ENCODE assay signal across 22 cellular contexts in genomic region chrX:30612250-30612655, GRCh38. TPM values are rescaled to one million over a fixed set of nuclear protein-coding genes. Genes with fewer than 3 reads are reported as not detected.
DNase-seq lines count a peak whose midpoint lies in the region; FAIRE-seq and TF ChIP-seq lines count a peak whose summit lies in the region.
"Had no signal": no experiment of that assay in that cellular context is flagged by ENCODE, and none has a peak within 500 bp of the region (broad histone marks: within the 10 kb centered on the region; RNA-seq: fewer than 3 reads in every experiment).

No MANE protein-coding gene starts in this region.

- H3K4me3 Mint-ChIP-seq in astrocyte (ENCODE audit: unreplicated experiment) (no peak overlapping the region), Caco-2 (ENCODE audit: unreplicated experiment) (no peak overlapping the region)
- H3K4me3 Mint-ChIP-seq: activated CD4-positive, alpha-beta T cell treated with anti-CD3 and anti-CD28 coated beads for 36 hours; activated T-helper 17 cell treated with anti-CD3 and anti-CD28 coated beads, Interleukin-2, amount 50 U/mL, for 72 hours; CD8-positive, alpha-beta memory T cell had no signal

- H3K4me1 Mint-ChIP-seq in astrocyte (ENCODE audit: low read depth, unreplicated experiment), result peaks cover 12% of the 10 kb centered on the region
- no peaks in the 10 kb centered on the region for H3K4me1 Mint-ChIP-seq in Caco-2 (ENCODE audit: low read depth, unreplicated experiment)
- H3K4me1 Mint-ChIP-seq: activated T-helper 17 cell treated with anti-CD3 and anti-CD28 coated beads, Interleukin-2, amount 50 U/mL, for 72 hours; CD8-positive, alpha-beta memory T cell had no signal

- no peak overlapping the region for H3K4me3 ChIP-seq in astrocyte (ENCODE audit: insufficient read depth, low read depth, low read length)
- peak overlapping the region; percentile 12 for H3K4me3 ChIP-seq in mononuclear cell (ENCODE audit: low read length)
- H3K4me3 ChIP-seq in Caco-2 (ENCODE audit: low read depth, low read length), result no peak overlapping the region
- H3K4me3 ChIP-seq: esophagus squamous epithelium, HAP-1, stomach had no signal

- H3K4me2 ChIP-seq in astrocyte (ENCODE audit: low read length), result no peak overlapping the region

- peak; percentile 73 for FAIRE-seq in astrocyte (lab: Jason Lieb, UNC)
- FAIRE-seq: K562, RCC 7860 had no signal

- intact Hi-C loops in Caco-2 (cut with micrococcal nuclease; ENCODE audit: unreplicated experiment), result no loop called here

- H3K79me2 ChIP-seq in astrocyte (ENCODE audit: insufficient read depth, low read length), result no peaks in the 10 kb centered on the region

- H3K9me3 ChIP-seq in astrocyte (ENCODE audit: insufficient read depth, low read depth, low read length) (no peaks in the 10 kb centered on the region), mononuclear cell (ENCODE audit: low read depth, low read length) (no peaks in the 10 kb centered on the region), Caco-2 (no peaks in the 10 kb centered on the region)
- H3K9me3 ChIP-seq: esophagus squamous epithelium, HAP-1, stomach had no signal

- H3K27me3 Mint-ChIP-seq in astrocyte (ENCODE audit: low read depth, unreplicated experiment), result no peaks in the 10 kb centered on the region
- no peaks in the 10 kb centered on the region for H3K27me3 Mint-ChIP-seq in Caco-2 (ENCODE audit: insufficient read depth, unreplicated experiment)
- H3K27me3 Mint-ChIP-seq: activated T-helper 17 cell treated with anti-CD3 and anti-CD28 coated beads, Interleukin-2, amount 50 U/mL, for 72 hours had no signal

- H3K36me3 Mint-ChIP-seq in astrocyte (ENCODE audit: low read depth, unreplicated experiment), result no peaks in the 10 kb centered on the region
- no peaks in the 10 kb centered on the region for H3K36me3 Mint-ChIP-seq in Caco-2 (ENCODE audit: insufficient read depth, unreplicated experiment)
- H3K36me3 Mint-ChIP-seq: CD8-positive, alpha-beta memory T cell had no signal

- BruUV-seq in Caco-2 (replicated peaks; lab: Mats Ljungman, UMichigan), result no TSS peak

- CTCF ChIA-PET in Caco-2 (lab: Charles Lee), result no interaction called here

- no peaks in the 10 kb centered on the region for H4K20me1 ChIP-seq in astrocyte (ENCODE audit: insufficient read depth, low read length)

- POLR2A ChIA-PET in Caco-2 (lab: Charles Lee), result no interaction called here

- H3K27ac Mint-ChIP-seq in astrocyte (ENCODE audit: unreplicated experiment), result no peak overlapping the region
- H3K27ac Mint-ChIP-seq in Caco-2 (ENCODE audit: unreplicated experiment), result no peak overlapping the region
- H3K27ac Mint-ChIP-seq: activated CD4-positive, alpha-beta T cell treated with anti-CD3 and anti-CD28 coated beads for 36 hours; activated T-helper 17 cell treated with anti-CD3 and anti-CD28 coated beads, Interleukin-2, amount 50 U/mL, for 72 hours; CD8-positive, alpha-beta memory T cell had no signal

- H2AFZ ChIP-seq in astrocyte (ENCODE audit: low read depth, low read length), result no peak overlapping the region

- DNase-seq in DMS53 treated with DMSO at 0.1 percent for 48 hours (lab: John Stamatoyannopoulos, UW; ENCODE audit: unreplicated experiment) (peak; percentile 25), NCI-H2081 (lab: John Stamatoyannopoulos, UW) (peak; percentile 23 to 72), astrocyte (ENCODE audit: low read depth) (no peak), amygdala (lab: John Stamatoyannopoulos, UW) (no peak), NCI-H526 treated with DMSO at 0.1 percent for 48 hours (lab: John Stamatoyannopoulos, UW) (no peak), Caco-2 (no peak)
- DNase-seq: activated CD4-positive, alpha-beta T cell treated with anti-CD3 and anti-CD28 coated beads for 36 hours; CD8-positive, alpha-beta memory T cell; EL; esophagus squamous epithelium; left ventricle myocardium superior; NCI-H1436; NCI-H526; stimulated activated CD4-positive, alpha-beta T cell treated with anti-CD3 and anti-CD28 coated beads, Interleukin-1b, Interleukin-23, amount 100 ng/mL, for 48 hours; stomach; T1000 had no signal

- no peaks in the 10 kb centered on the region for H3K4me1 ChIP-seq in astrocyte (ENCODE audit: insufficient read depth, low read length)
- peaks cover 5% of the 10 kb centered on the region for H3K4me1 ChIP-seq in mononuclear cell (ENCODE audit: insufficient read depth, low read length)
- H3K4me1 ChIP-seq in Caco-2, result no peaks in the 10 kb centered on the region
- H3K4me1 ChIP-seq: stomach had no signal

- TF ChIP-seq CTCF in astrocyte (IDR thresholded peaks at IDR 0.05; ENCODE audit: insufficient read depth, low read depth, low read length) (no peak), Caco-2 (IDR thresholded peaks at IDR 0.05; ENCODE audit: insufficient read depth in 1 of 2, low read depth in 1 of 2, low read length in 1 of 2, severe bottlenecking in 1 of 2, unreplicated experiment in 1 of 2) (no peak)

- no peak overlapping the region for H3K9ac ChIP-seq in astrocyte (ENCODE audit: low read length)

- H3K36me3 ChIP-seq in astrocyte (ENCODE audit: insufficient read depth, low read length), result no peaks in the 10 kb centered on the region
- no peaks in the 10 kb centered on the region for H3K36me3 ChIP-seq in Caco-2 (ENCODE audit: control insufficient read depth, insufficient read depth, low read length)
- H3K36me3 ChIP-seq: esophagus squamous epithelium, HAP-1, stomach had no signal

- H3K9me3 Mint-ChIP-seq in astrocyte (ENCODE audit: unreplicated experiment) (no peaks in the 10 kb centered on the region), Caco-2 (ENCODE audit: unreplicated experiment) (no peaks in the 10 kb centered on the region)
- H3K9me3 Mint-ChIP-seq: activated T-helper 17 cell treated with anti-CD3 and anti-CD28 coated beads, Interleukin-2, amount 50 U/mL, for 72 hours had no signal

- H3K27ac ChIP-seq in astrocyte (ENCODE audit: low read depth, low read length), result no peak overlapping the region

- H3K27me3 ChIP-seq in astrocyte (ENCODE audit: insufficient read depth, low read length) (no peaks in the 10 kb centered on the region), mononuclear cell (ENCODE audit: insufficient read depth, low read length) (no peaks in the 10 kb centered on the region), Caco-2 (replicated peaks; ENCODE audit: control insufficient read depth, insufficient read depth, low read length) (no peaks in the 10 kb centered on the region)
- H3K27me3 ChIP-seq: esophagus squamous epithelium, stomach had no signal

RNA-seq across cellular contexts. Expression of gene TASL, which starts 34.7 kb away (rescaled TPM):
- not detected in 2 replicates for total RNA-seq in astrocyte
- 16.9 TPM for total RNA-seq in mononuclear cell
- not detected in 2 replicates for total RNA-seq in Caco-2 (2022)
- total RNA-seq: osteoblast had no signal

RNA-seq across cellular contexts. Expression of gene GK, which starts 41.0 kb away (rescaled TPM):
- 2.8 and 2.9 TPM in 2 replicates for total RNA-seq in astrocyte
- 4.8 TPM for total RNA-seq in mononuclear cell
- total RNA-seq in Caco-2 (2022), result 5.6 and 6.5 TPM in 2 replicates

Comparison
In these comparisons a context has a peak if more than half of its experiments do, and no peak if none do; other contexts are left out.
1. DNase-seq: peak in DMS53 treated with DMSO at 0.1 percent for 48 hours (single experiment) and NCI-H2081 (2 of 2); none in astrocyte (single experiment), amygdala (0 of 56), NCI-H526 treated with DMSO at 0.1 percent for 48 hours (single experiment) and Caco-2 (0 of 2).
2. RNA of gene TASL, which starts 34.7 kb away (total RNA-seq): 16.9 TPM in mononuclear cell (single experiment); not detected in astrocyte and not detected in Caco-2; every median in the first group is over 10 times any median in the second.